ENCODE assay signal across 11 cellular contexts in the genomic region with DNA sequence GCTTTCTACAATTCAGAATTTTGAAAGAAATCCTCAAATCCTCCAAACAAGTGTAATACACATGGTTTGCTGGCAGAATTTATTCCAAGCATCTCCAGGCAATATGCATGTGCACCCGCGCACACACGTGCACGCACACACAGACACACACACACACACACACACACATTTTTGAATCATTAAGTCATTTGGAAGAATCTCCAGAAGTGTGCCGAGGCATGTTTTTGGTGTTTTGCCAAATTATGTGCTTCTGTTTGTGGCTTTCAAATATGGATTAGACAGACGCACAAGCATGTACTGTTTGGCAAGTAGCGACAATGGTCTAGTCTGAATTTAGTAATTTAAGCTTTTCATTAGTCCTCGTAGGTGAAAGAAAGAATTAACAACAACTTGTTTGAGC. TPM values are rescaled to one million over a fixed set of nuclear protein-coding genes. Genes with fewer than 3 reads are reported as not detected.
DNase-seq lines count a peak whose midpoint lies in the region; ATAC-seq and TF ChIP-seq lines count a peak whose summit lies in the region.
"Had no signal": no experiment of that assay in that cellular context is flagged by ENCODE, and none has a peak within 500 bp of the region (broad histone marks: within the 10 kb centered on the region; RNA-seq: fewer than 3 reads in every experiment).

No MANE protein-coding gene starts in this region.

- DNase-seq in GM04504 (ENCODE audit: low read depth), result peak; percentile 13
- DNase-seq in SJCRH30, result peak; percentile 57 to 74
- peak; percentile 82 for DNase-seq in fibroblast of mammary gland (ENCODE audit: low read depth)
- DNase-seq in prostate gland (ENCODE audit: low spot score), result peak; percentile 23
- no peak for DNase-seq in T-helper 2 cell
- no peak for DNase-seq in PC-3
- no peak for DNase-seq in testis
- DNase-seq: Caco-2, NCI-H526 treated with DMSO at 0.1 percent for 48 hours, tibial artery had no signal

- no peaks in the 10 kb centered on the region for H3F3A ChIP-seq in PC-3 (ENCODE audit: low read length, unreplicated experiment)

- BruUV-seq in PC-3 (replicated peaks; lab: Mats Ljungman, UMichigan), result no TSS peak

- POLR2A ChIA-PET in PC-3 (lab: Charles Lee; ENCODE audit: unreplicated experiment), result no interaction called here

- H3K4me3 ChIP-seq in SJCRH30, result peak overlapping the region; percentile 12; the same call in 1 of the 2 replicates
- no peak overlapping the region for H3K4me3 ChIP-seq in fibroblast of mammary gland (ENCODE audit: control insufficient read depth, low read depth, low read length)
- no peak overlapping the region for H3K4me3 ChIP-seq in prostate gland
- H3K4me3 ChIP-seq in PC-3 (ENCODE audit: low read length), result no peak overlapping the region
- no peak overlapping the region for H3K4me3 ChIP-seq in testis
- H3K4me3 ChIP-seq: tibial artery had no signal

- intact Hi-C loops in prostate gland (cut with DNase I) (no loop called here), PC-3 (cut with micrococcal nuclease) (no loop called here), testis (cut with DNase I; ENCODE audit: low total_unique reads) (no loop called here)

- H3K9me3 ChIP-seq in SJCRH30 (replicated peaks), result no peaks in the 10 kb centered on the region
- H3K9me3 ChIP-seq in prostate gland, result no peaks in the 10 kb centered on the region
- no peaks in the 10 kb centered on the region for H3K9me3 ChIP-seq in PC-3 (ENCODE audit: low read length)
- no peaks in the 10 kb centered on the region for H3K9me3 ChIP-seq in testis
- H3K9me3 ChIP-seq: Caco-2, tibial artery had no signal

- H3K79me2 ChIP-seq in PC-3 (ENCODE audit: low read length), result peaks cover 59% of the 10 kb centered on the region

- no peak overlapping the region for H3K9ac ChIP-seq in PC-3 (ENCODE audit: low read length)

- H2AFZ ChIP-seq in PC-3 (ENCODE audit: low read length), result no peak overlapping the region

- H4K20me1 ChIP-seq in PC-3 (ENCODE audit: low read length), result no peaks in the 10 kb centered on the region

- ATAC-seq in GM18858 (IDR thresholded peaks at IDR 0.05; ENCODE audit: unreplicated experiment), result no peak
- no peak for ATAC-seq in PC-3

- H3K4me1 ChIP-seq in SJCRH30 (peaks cover 85% of the 10 kb centered on the region), prostate gland (replicated peaks) (no peaks in the 10 kb centered on the region), PC-3 (ENCODE audit: insufficient read depth, low read length) (peaks cover 9% of the 10 kb centered on the region), testis (no peaks in the 10 kb centered on the region)
- H3K4me1 ChIP-seq: Caco-2 had no signal

- no peak for TF ChIP-seq POLR2A in prostate gland (IDR thresholded peaks at IDR 0.05)
- TF ChIP-seq POLR2A in testis (IDR thresholded peaks at IDR 0.05), result no peak

- H3K4me2 ChIP-seq in PC-3 (ENCODE audit: low read length), result no peak overlapping the region

- 32% methylated on average over 8 of the region's 8 CpGs for WGBS in prostate gland
- WGBS in testis, 2 donors, result 54 to 65% methylated on average over 8 of the region's 8 CpGs

- CTCF ChIA-PET in PC-3 (lab: Charles Lee), result no interaction called here

- H3K27ac ChIP-seq in SJCRH30, result peak overlapping the region; percentile 96
- no peak overlapping the region for H3K27ac ChIP-seq in prostate gland
- no peak overlapping the region for H3K27ac ChIP-seq in PC-3 (ENCODE audit: low read length)
- no peak overlapping the region for H3K27ac ChIP-seq in testis

- no peaks in the 10 kb centered on the region for H3K36me3 ChIP-seq in SJCRH30
- H3K36me3 ChIP-seq in prostate gland, result no peaks in the 10 kb centered on the region
- H3K36me3 ChIP-seq in PC-3 (ENCODE audit: low read depth, low read length), result no peaks in the 10 kb centered on the region
- H3K36me3 ChIP-seq in testis (ENCODE audit: low read depth, missing control alignments), result no peaks in the 10 kb centered on the region
- H3K36me3 ChIP-seq: tibial artery had no signal

- H3K9me2 ChIP-seq in PC-3 (replicated peaks; ENCODE audit: low read length), result no peaks in the 10 kb centered on the region

- TF ChIP-seq CTCF in fibroblast of mammary gland (conservative IDR thresholded peaks at IDR 0.05; ENCODE audit: control insufficient read depth, insufficient read depth, low read depth, low read length) (no peak), prostate gland (IDR thresholded peaks at IDR 0.05) (no peak), PC-3 (conservative IDR thresholded peaks at IDR 0.05; ENCODE audit: low read depth, low read length) (no peak), testis (IDR thresholded peaks at IDR 0.05) (no peak)

- no peaks in the 10 kb centered on the region for H3K27me3 ChIP-seq in SJCRH30
- H3K27me3 ChIP-seq in prostate gland (replicated peaks; ENCODE audit: insufficient read depth), result no peaks in the 10 kb centered on the region
- no peaks in the 10 kb centered on the region for H3K27me3 ChIP-seq in PC-3 (ENCODE audit: low read length)
- H3K27me3 ChIP-seq in testis, result no peaks in the 10 kb centered on the region
- H3K27me3 ChIP-seq: tibial artery had no signal

RNA-seq across cellular contexts. Expression of gene NFIB, which starts 36.7 kb away (rescaled TPM):
- total RNA-seq in SJCRH30 (2014; rRNA removed; shearing (Covaris generic)), result 44.7 and 48.1 TPM in 2 replicates
- total RNA-seq in prostate gland, result 100 to 1,000 TPM; 131 to 165 TPM
- 18.6 and 25.3 TPM in 2 replicates for total RNA-seq in PC-3 (2014; rRNA removed)
- total RNA-seq in testis, result 10 to 100 TPM; 23.1 to 34.7 TPM
- 8.4 TPM for polyA plus RNA-seq in testis (ENCODE audit: insufficient read depth, low read depth, low replicate concordance)

Comparison
In these comparisons a context has a peak if more than half of its experiments do, and no peak if none do; other contexts are left out.
1. DNase-seq: peak in GM04504 (single experiment), SJCRH30 (2 of 2), fibroblast of mammary gland (single experiment) and prostate gland (single experiment); none in T-helper 2 cell (0 of 5), PC-3 (single experiment) and testis (single experiment).